Comparison of ENCODE assay signal across 26 cellular contexts in the genomic region with DNA sequence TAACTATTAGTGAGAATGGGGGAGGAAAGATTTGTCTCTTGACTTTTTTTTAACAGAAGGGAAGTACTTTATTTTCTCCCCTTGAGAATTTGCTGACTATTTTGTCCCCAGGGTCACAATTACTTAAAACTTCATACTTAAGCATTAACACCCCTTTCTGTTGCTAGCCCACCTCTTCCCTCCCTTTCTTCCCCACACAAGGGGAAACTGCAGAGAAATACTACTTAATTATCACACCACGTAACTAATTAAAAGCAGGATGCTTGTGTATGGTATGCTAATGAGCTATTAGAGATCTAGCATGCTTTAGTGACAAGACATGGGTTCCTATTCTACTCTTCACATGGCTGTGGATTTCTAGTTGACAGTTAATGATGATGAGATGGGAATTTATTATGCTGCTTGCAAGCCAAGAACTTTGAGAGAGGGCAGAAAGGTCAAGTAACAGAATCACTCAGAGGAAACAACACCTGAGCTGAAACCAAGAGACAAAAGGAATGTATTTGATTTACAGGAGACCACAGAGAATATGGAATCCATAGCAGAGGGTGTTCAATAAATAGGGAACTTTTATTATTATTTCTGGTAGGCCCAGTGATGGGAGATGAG.
"Had no signal": no experiment of that assay in that cellular context is flagged by ENCODE, and none has a peak within 500 bp of the region (broad histone marks: within the 10 kb centered on the region; RNA-seq: fewer than 3 reads in every experiment).

No MANE protein-coding gene starts in this region.

- H3K36me3 Mint-ChIP-seq: memory B cell; natural killer cell; stimulated activated naive B cell treated with anti-CD40 and anti-IgM and Interleukin-4, amounts not matched to agents 10 μg/mL and 1 μg/mL and 100 μg/mL, for 72 hours had no signal

- H3K27ac ChIP-seq: epithelial cell of prostate, gastrocnemius medialis, neutrophil, parathyroid adenoma, right lobe of liver, thoracic aorta, transverse colon, upper lobe of right lung, uterus had no signal

- DNase-seq: effector CD8-positive, alpha-beta T cell; endodermal cell; foreskin fibroblast; gastrocnemius medialis; head of caudate nucleus; natural killer cell; right lobe of liver; small intestine; stimulated activated CD4-positive, alpha-beta T cell treated with anti-CD3 and anti-CD28 coated beads, Interleukin-15, amount 100 ng/mL, for 24 hours; stimulated activated CD4-positive, alpha-beta T cell treated with anti-CD3 and anti-CD28 coated beads, Interleukin-2, amount 100 ng/mL, for 48 hours; stimulated activated naive B cell treated with anti-CD40 and anti-IgM and Interleukin-4, amounts not matched to agents 10 μg/mL and 1 μg/mL and 100 μg/mL, for 72 hours; transverse colon; upper lobe of right lung; uterus had no signal

- H3K9ac ChIP-seq: parathyroid adenoma had no signal

- H3K4me1 Mint-ChIP-seq: memory B cell; natural killer cell; stimulated activated naive B cell treated with anti-CD40 and anti-IgM and Interleukin-4, amounts not matched to agents 10 μg/mL and 1 μg/mL and 100 μg/mL, for 72 hours had no signal

- H3K79me2 ChIP-seq: parathyroid adenoma had no signal

- H3K36me3 ChIP-seq: gastrocnemius medialis, neutrophil, right lobe of liver, thoracic aorta, transverse colon, upper lobe of right lung, uterus had no signal

- ATAC-seq: esophagus mucosa; gastrocnemius medialis; left lobe of liver; natural killer cell; right lobe of liver; stimulated activated naive B cell treated with anti-CD40 and anti-IgM and Interleukin-4, amounts not matched to agents 10 μg/mL and 1 μg/mL and 100 μg/mL, for 72 hours; upper lobe of right lung had no signal

- H3K9me3 ChIP-seq: gastrocnemius medialis, neutrophil, right lobe of liver, thoracic aorta, transverse colon, upper lobe of right lung, uterus had no signal

- H3K4me3 ChIP-seq: gastrocnemius medialis, lung, right lobe of liver, thoracic aorta, transverse colon, upper lobe of right lung, uterus had no signal

- H3K27me3 Mint-ChIP-seq: dendritic cell treated with granulocyte-macrophage colony-stimulating factor and Interleukin-4, amounts not matched to agents 40 ng/mL and 50 ng/mL, for 4 days; stimulated activated naive B cell treated with anti-CD40 and anti-IgM and Interleukin-4, amounts not matched to agents 10 μg/mL and 1 μg/mL and 100 μg/mL, for 72 hours; stimulated activated naive CD8-positive, alpha-beta T cell treated with anti-CD3 and anti-CD28 coated beads, Interleukin-15, Interleukin-2, amounts not matched to agents 100 ng/mL and 50 ng/mL, for 24 hours had no signal

- H3K4me3 Mint-ChIP-seq: dendritic cell treated with granulocyte-macrophage colony-stimulating factor and Interleukin-4, amounts not matched to agents 40 ng/mL and 50 ng/mL, for 4 days; endodermal cell; memory B cell; natural killer cell; stimulated activated naive B cell treated with anti-CD40 and anti-IgM and Interleukin-4, amounts not matched to agents 10 μg/mL and 1 μg/mL and 100 μg/mL, for 72 hours; stimulated activated naive CD8-positive, alpha-beta T cell treated with anti-CD3 and anti-CD28 coated beads, Interleukin-15, Interleukin-2, amounts not matched to agents 100 ng/mL and 50 ng/mL, for 24 hours had no signal

- H3K4me1 ChIP-seq: gastrocnemius medialis, parathyroid adenoma, right lobe of liver, transverse colon, upper lobe of right lung, uterus had no signal

- H2AFZ ChIP-seq: parathyroid adenoma had no signal

- H3K9me3 Mint-ChIP-seq: dendritic cell treated with granulocyte-macrophage colony-stimulating factor and Interleukin-4, amounts not matched to agents 40 ng/mL and 50 ng/mL, for 4 days; endodermal cell; memory B cell; stimulated activated naive CD8-positive, alpha-beta T cell treated with anti-CD3 and anti-CD28 coated beads, Interleukin-15, Interleukin-2, amounts not matched to agents 100 ng/mL and 50 ng/mL, for 24 hours had no signal

- H3K27me3 ChIP-seq: gastrocnemius medialis, neutrophil, right lobe of liver, transverse colon, upper lobe of right lung, uterus had no signal

- H3K27ac Mint-ChIP-seq: dendritic cell treated with granulocyte-macrophage colony-stimulating factor and Interleukin-4, amounts not matched to agents 40 ng/mL and 50 ng/mL, for 4 days; endodermal cell; memory B cell; natural killer cell; progenitor cell of endocrine pancreas; stimulated activated naive B cell treated with anti-CD40 and anti-IgM and Interleukin-4, amounts not matched to agents 10 μg/mL and 1 μg/mL and 100 μg/mL, for 72 hours; stimulated activated naive CD8-positive, alpha-beta T cell treated with anti-CD3 and anti-CD28 coated beads, Interleukin-15, Interleukin-2, amounts not matched to agents 100 ng/mL and 50 ng/mL, for 24 hours had no signal

- FAIRE-seq: keratinocyte, small intestine had no signal
